ENCODE assay signal across 1 cellular context in the genomic region with DNA sequence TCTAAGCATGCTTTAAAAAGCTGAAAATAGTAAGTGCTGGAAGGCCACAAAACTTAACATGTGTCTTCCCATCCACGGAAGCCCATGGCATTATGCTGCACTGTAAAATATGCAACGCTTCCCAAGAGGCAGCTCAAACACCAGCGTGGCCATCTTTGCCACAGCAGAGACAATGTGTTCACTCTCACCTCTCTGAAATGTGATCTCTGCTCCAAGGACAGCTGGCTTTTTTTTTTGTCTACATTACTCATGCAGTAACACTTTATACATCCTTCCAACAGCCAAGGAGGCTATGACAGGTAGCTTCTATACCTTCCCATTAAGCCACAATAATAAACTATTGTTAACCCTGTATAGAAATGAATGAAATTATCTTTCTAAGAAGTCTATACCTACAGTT.
TF ChIP-seq lines count a peak whose summit lies in the region.

No MANE protein-coding gene starts in this region.

TF ChIP-seq in GM12878, 131 proteins besides CTCF, POLR2A, EP300 and RAD21:
- TF ChIP-seq SREBF1 (IDR thresholded peaks at IDR 0.05; ENCODE audit: low read length), result no peak
- no peak for TF ChIP-seq CHD4 (IDR thresholded peaks at IDR 0.05)
- TF ChIP-seq ATF7 (IDR thresholded peaks at IDR 0.05; ENCODE audit: low read depth), result no peak
- no peak for TF ChIP-seq SREBF2 (IDR thresholded peaks at IDR 0.05; ENCODE audit: low read length)
- no peak for TF ChIP-seq CREM (IDR thresholded peaks at IDR 0.05; ENCODE audit: low read depth)
- TF ChIP-seq, protein P1, sequence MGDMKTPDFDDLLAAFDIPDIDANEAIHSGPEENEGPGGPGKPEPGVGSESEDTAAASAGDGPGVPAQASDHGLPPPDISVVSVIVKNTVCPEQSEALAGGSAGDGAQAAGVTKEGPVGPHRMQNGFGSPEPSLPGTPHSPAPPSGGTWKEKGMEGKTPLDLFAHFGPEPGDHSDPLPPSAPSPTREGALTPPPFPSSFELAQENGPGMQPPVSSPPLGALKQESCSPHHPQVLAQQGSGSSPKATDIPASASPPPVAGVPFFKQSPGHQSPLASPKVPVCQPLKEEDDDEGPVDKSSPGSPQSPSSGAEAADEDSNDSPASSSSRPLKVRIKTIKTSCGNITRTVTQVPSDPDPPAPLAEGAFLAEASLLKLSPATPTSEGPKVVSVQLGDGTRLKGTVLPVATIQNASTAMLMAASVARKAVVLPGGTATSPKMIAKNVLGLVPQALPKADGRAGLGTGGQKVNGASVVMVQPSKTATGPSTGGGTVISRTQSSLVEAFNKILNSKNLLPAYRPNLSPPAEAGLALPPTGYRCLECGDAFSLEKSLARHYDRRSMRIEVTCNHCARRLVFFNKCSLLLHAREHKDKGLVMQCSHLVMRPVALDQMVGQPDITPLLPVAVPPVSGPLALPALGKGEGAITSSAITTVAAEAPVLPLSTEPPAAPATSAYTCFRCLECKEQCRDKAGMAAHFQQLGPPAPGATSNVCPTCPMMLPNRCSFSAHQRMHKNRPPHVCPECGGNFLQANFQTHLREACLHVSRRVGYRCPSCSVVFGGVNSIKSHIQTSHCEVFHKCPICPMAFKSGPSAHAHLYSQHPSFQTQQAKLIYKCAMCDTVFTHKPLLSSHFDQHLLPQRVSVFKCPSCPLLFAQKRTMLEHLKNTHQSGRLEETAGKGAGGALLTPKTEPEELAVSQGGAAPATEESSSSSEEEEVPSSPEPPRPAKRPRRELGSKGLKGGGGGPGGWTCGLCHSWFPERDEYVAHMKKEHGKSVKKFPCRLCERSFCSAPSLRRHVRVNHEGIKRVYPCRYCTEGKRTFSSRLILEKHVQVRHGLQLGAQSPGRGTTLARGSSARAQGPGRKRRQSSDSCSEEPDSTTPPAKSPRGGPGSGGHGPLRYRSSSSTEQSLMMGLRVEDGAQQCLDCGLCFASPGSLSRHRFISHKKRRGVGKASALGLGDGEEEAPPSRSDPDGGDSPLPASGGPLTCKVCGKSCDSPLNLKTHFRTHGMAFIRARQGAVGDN (IDR thresholded peaks at IDR 0.05), result no peak
- no peak for TF ChIP-seq ZNF217 (IDR thresholded peaks at IDR 0.05)
- TF ChIP-seq ZNF384 (IDR thresholded peaks at IDR 0.05; ENCODE audit: borderline replicate concordance, low read depth, low read length), result no peak
- TF ChIP-seq NR2C1 (IDR thresholded peaks at IDR 0.05), result no peak
- no peak for TF ChIP-seq HCFC1 (IDR thresholded peaks at IDR 0.05; ENCODE audit: low read length)
- no peak for TF ChIP-seq NFIC (IDR thresholded peaks at IDR 0.05; ENCODE audit: low read depth, low read length)
- no peak for TF ChIP-seq YBX1 (IDR thresholded peaks at IDR 0.05)
- TF ChIP-seq, protein P2, sequence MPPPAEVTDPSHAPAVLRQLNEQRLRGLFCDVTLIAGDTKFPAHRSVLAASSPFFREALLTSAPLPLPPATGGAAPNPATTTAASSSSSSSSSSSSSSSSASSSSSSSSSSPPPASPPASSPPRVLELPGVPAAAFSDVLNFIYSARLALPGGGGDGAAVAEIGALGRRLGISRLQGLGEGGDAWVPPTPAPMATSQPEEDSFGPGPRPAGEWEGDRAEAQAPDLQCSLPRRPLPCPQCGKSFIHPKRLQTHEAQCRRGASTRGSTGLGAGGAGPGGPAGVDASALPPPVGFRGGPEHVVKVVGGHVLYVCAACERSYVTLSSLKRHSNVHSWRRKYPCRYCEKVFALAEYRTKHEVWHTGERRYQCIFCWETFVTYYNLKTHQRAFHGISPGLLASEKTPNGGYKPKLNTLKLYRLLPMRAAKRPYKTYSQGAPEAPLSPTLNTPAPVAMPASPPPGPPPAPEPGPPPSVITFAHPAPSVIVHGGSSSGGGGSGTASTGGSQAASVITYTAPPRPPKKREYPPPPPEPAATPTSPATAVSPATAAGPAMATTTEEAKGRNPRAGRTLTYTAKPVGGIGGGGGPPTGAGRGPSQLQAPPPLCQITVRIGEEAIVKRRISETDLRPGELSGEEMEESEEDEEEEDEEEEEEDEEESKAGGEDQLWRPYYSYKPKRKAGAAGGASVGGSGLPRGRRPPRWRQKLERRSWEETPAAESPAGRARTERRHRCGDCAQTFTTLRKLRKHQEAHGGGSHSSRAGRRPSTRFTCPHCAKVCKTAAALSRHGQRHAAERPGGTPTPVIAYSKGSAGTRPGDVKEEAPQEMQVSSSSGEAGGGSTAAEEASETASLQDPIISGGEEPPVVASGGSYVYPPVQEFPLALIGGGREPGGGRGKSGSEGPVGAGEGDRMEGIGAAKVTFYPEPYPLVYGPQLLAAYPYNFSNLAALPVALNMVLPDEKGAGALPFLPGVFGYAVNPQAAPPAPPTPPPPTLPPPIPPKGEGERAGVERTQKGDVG (CRISPR knock-in tag; IDR thresholded peaks at IDR 0.05), result no peak
- TF ChIP-seq STAT3 (IDR thresholded peaks at IDR 0.05; ENCODE audit: low read depth, low read length), result no peak
- TF ChIP-seq SMAD1 (IDR thresholded peaks at IDR 0.05; ENCODE audit: low read depth, partially characterized antibody), result no peak
- TF ChIP-seq, protein P3, sequence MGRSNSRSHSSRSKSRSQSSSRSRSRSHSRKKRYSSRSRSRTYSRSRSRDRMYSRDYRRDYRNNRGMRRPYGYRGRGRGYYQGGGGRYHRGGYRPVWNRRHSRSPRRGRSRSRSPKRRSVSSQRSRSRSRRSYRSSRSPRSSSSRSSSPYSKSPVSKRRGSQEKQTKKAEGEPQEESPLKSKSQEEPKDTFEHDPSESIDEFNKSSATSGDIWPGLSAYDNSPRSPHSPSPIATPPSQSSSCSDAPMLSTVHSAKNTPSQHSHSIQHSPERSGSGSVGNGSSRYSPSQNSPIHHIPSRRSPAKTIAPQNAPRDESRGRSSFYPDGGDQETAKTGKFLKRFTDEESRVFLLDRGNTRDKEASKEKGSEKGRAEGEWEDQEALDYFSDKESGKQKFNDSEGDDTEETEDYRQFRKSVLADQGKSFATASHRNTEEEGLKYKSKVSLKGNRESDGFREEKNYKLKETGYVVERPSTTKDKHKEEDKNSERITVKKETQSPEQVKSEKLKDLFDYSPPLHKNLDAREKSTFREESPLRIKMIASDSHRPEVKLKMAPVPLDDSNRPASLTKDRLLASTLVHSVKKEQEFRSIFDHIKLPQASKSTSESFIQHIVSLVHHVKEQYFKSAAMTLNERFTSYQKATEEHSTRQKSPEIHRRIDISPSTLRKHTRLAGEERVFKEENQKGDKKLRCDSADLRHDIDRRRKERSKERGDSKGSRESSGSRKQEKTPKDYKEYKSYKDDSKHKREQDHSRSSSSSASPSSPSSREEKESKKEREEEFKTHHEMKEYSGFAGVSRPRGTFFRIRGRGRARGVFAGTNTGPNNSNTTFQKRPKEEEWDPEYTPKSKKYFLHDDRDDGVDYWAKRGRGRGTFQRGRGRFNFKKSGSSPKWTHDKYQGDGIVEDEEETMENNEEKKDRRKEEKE (IDR thresholded peaks at IDR 0.05), result no peak
- no peak for TF ChIP-seq BMI1 (IDR thresholded peaks at IDR 0.05; ENCODE audit: borderline replicate concordance)
- TF ChIP-seq, protein P4, sequence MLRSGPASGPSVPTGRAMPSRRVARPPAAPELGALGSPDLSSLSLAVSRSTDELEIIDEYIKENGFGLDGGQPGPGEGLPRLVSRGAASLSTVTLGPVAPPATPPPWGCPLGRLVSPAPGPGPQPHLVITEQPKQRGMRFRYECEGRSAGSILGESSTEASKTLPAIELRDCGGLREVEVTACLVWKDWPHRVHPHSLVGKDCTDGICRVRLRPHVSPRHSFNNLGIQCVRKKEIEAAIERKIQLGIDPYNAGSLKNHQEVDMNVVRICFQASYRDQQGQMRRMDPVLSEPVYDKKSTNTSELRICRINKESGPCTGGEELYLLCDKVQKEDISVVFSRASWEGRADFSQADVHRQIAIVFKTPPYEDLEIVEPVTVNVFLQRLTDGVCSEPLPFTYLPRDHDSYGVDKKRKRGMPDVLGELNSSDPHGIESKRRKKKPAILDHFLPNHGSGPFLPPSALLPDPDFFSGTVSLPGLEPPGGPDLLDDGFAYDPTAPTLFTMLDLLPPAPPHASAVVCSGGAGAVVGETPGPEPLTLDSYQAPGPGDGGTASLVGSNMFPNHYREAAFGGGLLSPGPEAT (IDR thresholded peaks at IDR 0.05; ENCODE audit: low read depth), result no peak
